In genomic region chr12:132156926-132157325, GRCh38 we compare ENCODE assay signal across 19 cellular contexts. TPM values are rescaled to one million over a fixed set of nuclear protein-coding genes. Genes with fewer than 3 reads are reported as not detected.
DNase-seq lines count a peak whose midpoint lies in the region; ATAC-seq, FAIRE-seq and TF ChIP-seq lines count a peak whose summit lies in the region.
"Had no signal": no experiment of that assay in that cellular context is flagged by ENCODE, and none has a peak within 500 bp of the region (broad histone marks: within the 10 kb centered on the region; RNA-seq: fewer than 3 reads in every experiment).

No MANE protein-coding gene starts in this region.

- H2BK120ac ChIP-seq in H9 (ENCODE audit: low read depth, low read length, poor library complexity, severe bottlenecking) (no peak overlapping the region), H1 (replicated peaks; ENCODE audit: low read depth, low read length) (no peak overlapping the region), trophoblast cell (ENCODE audit: insufficient read depth, low read length, poor library complexity) (no peak overlapping the region)

- no peak overlapping the region for H2BK20ac ChIP-seq in H9 (ENCODE audit: low read depth, low read length, poor library complexity, severe bottlenecking)
- H2BK20ac ChIP-seq in H1 (ENCODE audit: low read length), result no peak overlapping the region

- no peak overlapping the region for H4K12ac ChIP-seq in trophoblast cell (ENCODE audit: low read depth, low read length)

- H2BK15ac ChIP-seq in H9 (ENCODE audit: low read depth, low read length) (no peak overlapping the region), H1 (ENCODE audit: low read length) (no peak overlapping the region)

- H3K56ac ChIP-seq in H9 (ENCODE audit: insufficient read length, low read depth, low read length) (no peak overlapping the region), H1 (replicated peaks; ENCODE audit: insufficient read length, low read depth, low read length) (peak overlapping the region; percentile 100)

- H3K4ac ChIP-seq in H9 (ENCODE audit: low read depth, low read length) (no peak overlapping the region), H1 (replicated peaks; ENCODE audit: insufficient read length, low read depth, low read length) (no peak overlapping the region), trophoblast cell (ENCODE audit: low read depth, low read length) (no peak overlapping the region)

- H3K27me3 Mint-ChIP-seq in H9 (ENCODE audit: low read depth), result peaks cover 16% of the 10 kb centered on the region
- peaks cover 2% of the 10 kb centered on the region; the same call in 1 of the 2 replicates for H3K27me3 Mint-ChIP-seq in WTC11 (ENCODE audit: low read depth)
- H3K27me3 Mint-ChIP-seq in activated CD8-positive, alpha-beta memory T cell treated with anti-CD3 and anti-CD28 coated beads, Interleukin-2, amount 10 ng/mL, durations not matched to agents 7 days and 5 days, result no peaks in the 10 kb centered on the region
- H3K27me3 Mint-ChIP-seq: B cell; CD8-positive, alpha-beta memory T cell; IgD-negative memory B cell had no signal

- H4K91ac ChIP-seq in H9 (ENCODE audit: insufficient read length, low read depth, low read length) (no peak overlapping the region), H1 (replicated peaks; ENCODE audit: insufficient read length, low read length) (peak overlapping the region; percentile 93), trophoblast cell (ENCODE audit: low read depth, low read length) (no peak overlapping the region)

- H2BK12ac ChIP-seq in H9 (ENCODE audit: insufficient read length, low read depth, low read length), result no peak overlapping the region
- no peak overlapping the region for H2BK12ac ChIP-seq in H1 (ENCODE audit: low read depth, low read length)
- no peak overlapping the region for H2BK12ac ChIP-seq in trophoblast cell (ENCODE audit: low read length)

- no peaks in the 10 kb centered on the region for H3K9me3 Mint-ChIP-seq in H9
- no peaks in the 10 kb centered on the region for H3K9me3 Mint-ChIP-seq in WTC11
- no peaks in the 10 kb centered on the region for H3K9me3 Mint-ChIP-seq in activated CD8-positive, alpha-beta memory T cell treated with anti-CD3 and anti-CD28 coated beads, Interleukin-2, amount 10 ng/mL, durations not matched to agents 7 days and 5 days (ENCODE audit: low read depth)
- H3K9me3 Mint-ChIP-seq: CD8-positive, alpha-beta memory T cell; GM23338; IgD-negative memory B cell had no signal

- H3K4me1 Mint-ChIP-seq in H9 (no peaks in the 10 kb centered on the region), WTC11 (no peaks in the 10 kb centered on the region)
- H3K4me1 Mint-ChIP-seq in activated CD8-positive, alpha-beta memory T cell treated with anti-CD3 and anti-CD28 coated beads, Interleukin-2, amount 10 ng/mL, durations not matched to agents 7 days and 5 days, result no peaks in the 10 kb centered on the region
- H3K4me1 Mint-ChIP-seq: GM23338, IgD-negative memory B cell had no signal

- H3K23ac ChIP-seq in H9 (ENCODE audit: insufficient read length, low read depth, low read length) (no peak overlapping the region), H1 (ENCODE audit: insufficient read length) (no peak overlapping the region), trophoblast cell (ENCODE audit: low read length) (peak overlapping the region; percentile 99)

- no peak for ATAC-seq in WTC11
- ATAC-seq in activated CD8-positive, alpha-beta memory T cell treated with anti-CD3 and anti-CD28 coated beads, Interleukin-2, amount 10 ng/mL, durations not matched to agents 7 days and 5 days, result no peak
- ATAC-seq: GM23338 had no signal

- H2AK5ac ChIP-seq in H9 (ENCODE audit: insufficient read length, low read length) (no peak overlapping the region), H1 (ENCODE audit: low read depth, low read length) (no peak overlapping the region; the same call in 1 of the 2 replicates), trophoblast cell (ENCODE audit: low read length) (no peak overlapping the region)

- no peak overlapping the region for H3T11ph ChIP-seq in H9 (ENCODE audit: low read length)

- TF ChIP-seq CTCF in H9 (conservative IDR thresholded peaks at IDR 0.05), result no peak
- no peak for TF ChIP-seq CTCF in WTC11 (IDR thresholded peaks at IDR 0.05)
- no peak for TF ChIP-seq CTCF in H1 (IDR thresholded peaks at IDR 0.05; ENCODE audit: control extremely low read depth in 1 of 3, insufficient read depth in 1 of 3, low read depth in 1 of 3, low read length in 3 of 3)

- no peak overlapping the region for H3K4me2 ChIP-seq in H9 (ENCODE audit: insufficient read depth, insufficient read length, low read length)
- H3K4me2 ChIP-seq in H1 (ENCODE audit: insufficient read depth in 1 of 2, low read depth in 2 of 2, low read length in 2 of 2), result no peak overlapping the region; a peak in 1 of 4 replicates
- H3K4me2 ChIP-seq in trophoblast cell (ENCODE audit: low read length), result no peak overlapping the region
- H3K4me2 ChIP-seq: BLaER1 treated with 17β-estradiol and CSF1 and Interleukin-3, amounts not matched to agents 10 nM and 100 nM; GM23338 had no signal

- H3K27ac Mint-ChIP-seq in H9, result no peak overlapping the region
- no peak overlapping the region for H3K27ac Mint-ChIP-seq in WTC11
- H3K27ac Mint-ChIP-seq in activated CD8-positive, alpha-beta memory T cell treated with anti-CD3 and anti-CD28 coated beads, Interleukin-2, amount 10 ng/mL, durations not matched to agents 7 days and 5 days, result no peak overlapping the region
- H3K27ac Mint-ChIP-seq: B cell; CD8-positive, alpha-beta memory T cell; GM23338; IgD-negative memory B cell had no signal

- H3K14ac ChIP-seq in H9 (ENCODE audit: insufficient read depth, low read length) (no peak overlapping the region), H1 (ENCODE audit: insufficient read length) (no peak overlapping the region), trophoblast cell (ENCODE audit: low read length) (no peak overlapping the region)

- CTCF ChIA-PET in WTC11 (lab: Charles Lee), result no interaction called here
- CTCF ChIA-PET in H1 (lab: Charles Lee; ENCODE audit: partially characterized antibody), result no interaction called here
- CTCF ChIA-PET in activated CD8-positive, alpha-beta memory T cell treated with anti-CD3 and anti-CD28 coated beads, Interleukin-2, amount 10 ng/mL, durations not matched to agents 7 days and 5 days (lab: Charles Lee), result no interaction called here

- H3K79me2 ChIP-seq in H9 (ENCODE audit: insufficient read depth, low read length) (no peaks in the 10 kb centered on the region), H1 (ENCODE audit: control insufficient read depth in 1 of 2, insufficient read depth in 2 of 2, low read length in 2 of 2) (peaks cover 0 to 3% of the 10 kb centered on the region in 2 experiments; a peak in 1 of 4 replicates), trophoblast cell (ENCODE audit: control insufficient read depth, insufficient read depth, low read length, poor library complexity) (no peaks in the 10 kb centered on the region)

- H4K8ac ChIP-seq in H9 (replicated peaks; ENCODE audit: insufficient read length, low read depth, low read length) (peak overlapping the region; percentile 53), H1 (ENCODE audit: extremely low read depth, insufficient read depth, low read length) (no peak overlapping the region), trophoblast cell (ENCODE audit: low read depth, low read length) (no peak overlapping the region)

- H3K36me3 Mint-ChIP-seq in H9 (ENCODE audit: insufficient read depth in 1 of 3, low read depth in 3 of 3), result peaks cover 0 to 2% (median 0%) of the 10 kb centered on the region in 3 experiments; a peak in 1 of 7 replicates
- no peaks in the 10 kb centered on the region for H3K36me3 Mint-ChIP-seq in WTC11
- no peaks in the 10 kb centered on the region for H3K36me3 Mint-ChIP-seq in activated CD8-positive, alpha-beta memory T cell treated with anti-CD3 and anti-CD28 coated beads, Interleukin-2, amount 10 ng/mL, durations not matched to agents 7 days and 5 days
- H3K36me3 Mint-ChIP-seq: CD8-positive, alpha-beta memory T cell; IgD-negative memory B cell had no signal

- H3K27ac ChIP-seq in H9 (ENCODE audit: insufficient read length, low read depth, low read length) (no peak overlapping the region), H1 (ENCODE audit: low read depth, low read length) (no peak overlapping the region), trophoblast cell (ENCODE audit: low read depth, low read length) (no peak overlapping the region)
- H3K27ac ChIP-seq: BLaER1 treated with 17β-estradiol and CSF1 and Interleukin-3, amounts not matched to agents 10 nM and 100 nM had no signal

- H2AFZ ChIP-seq in H9 (ENCODE audit: low read length), result no peak overlapping the region
- no peak overlapping the region for H2AFZ ChIP-seq in H1 (ENCODE audit: low read length)
- no peak overlapping the region for H2AFZ ChIP-seq in trophoblast cell (ENCODE audit: insufficient read depth, low read length, poor library complexity)
- H2AFZ ChIP-seq: GM23338 had no signal

- POLR2A ChIA-PET in WTC11 (lab: Charles Lee), result no interaction called here
- POLR2A ChIA-PET in H1 (lab: Charles Lee; ENCODE audit: partially characterized antibody), result no interaction called here

- peaks cover 18% of the 10 kb centered on the region for H3K9me3 ChIP-seq in H9 (ENCODE audit: control insufficient read depth, low read depth, low read length)
- peaks cover 0 to 20% of the 10 kb centered on the region in 2 experiments; a peak in 3 of 4 replicates for H3K9me3 ChIP-seq in H1 (ENCODE audit: insufficient read depth in 2 of 2, low read depth in 1 of 2, low read length in 1 of 2)
- H3K9me3 ChIP-seq in trophoblast cell (ENCODE audit: insufficient read depth, low read depth, low read length), result peaks cover 28% of the 10 kb centered on the region

- DNase-seq in H9 (no peak), WTC11 (ENCODE audit: low spot score) (no peak), H1 (ENCODE audit: low read depth in 1 of 2, low spot score in 2 of 2) (no peak), trophoblast cell (no peak), NCI-H748 treated with DMSO at 0.1 percent for 48 hours (lab: John Stamatoyannopoulos, UW) (no peak), midbrain (lab: John Stamatoyannopoulos, UW) (no peak)
- no peak for DNase-seq in activated CD8-positive, alpha-beta memory T cell treated with anti-CD3 and anti-CD28 coated beads, Interleukin-2, amount 10 ng/mL, durations not matched to agents 7 days and 5 days
- DNase-seq: CD8-positive, alpha-beta memory T cell; COR-L47; DMS 273 treated with DMSO at 0.1 percent for 48 hours; DMS53; DND-41; EL; H7; KG1 had no signal

- no peaks in the 10 kb centered on the region for H4K20me1 ChIP-seq in H9 (ENCODE audit: control insufficient read depth, insufficient read depth, insufficient read length)
- peaks cover 0 to 31% of the 10 kb centered on the region in 2 experiments for H4K20me1 ChIP-seq in H1 (replicated peaks in 1 of 2; ENCODE audit: control insufficient read depth in 1 of 2, insufficient read depth in 2 of 2, low read length in 2 of 2)

- no peak for TF ChIP-seq RAD21 in H1 (IDR thresholded peaks at IDR 0.05 in 1 of 2, conservative IDR thresholded peaks at IDR 0.05 in 1 of 2; ENCODE audit: low read depth in 2 of 2, low read length in 2 of 2)

- no peak overlapping the region for H3K4me3 Mint-ChIP-seq in H9
- H3K4me3 Mint-ChIP-seq in WTC11, result no peak overlapping the region
- H3K4me3 Mint-ChIP-seq in activated CD8-positive, alpha-beta memory T cell treated with anti-CD3 and anti-CD28 coated beads, Interleukin-2, amount 10 ng/mL, durations not matched to agents 7 days and 5 days, result no peak overlapping the region
- H3K4me3 Mint-ChIP-seq: B cell; CD8-positive, alpha-beta memory T cell; GM23338; IgD-negative memory B cell had no signal

- H2BK5ac ChIP-seq in H9 (ENCODE audit: insufficient read length, low read length), result no peak overlapping the region
- H2BK5ac ChIP-seq in H1 (ENCODE audit: low read depth, low read length), result no peak overlapping the region
- H2BK5ac ChIP-seq in trophoblast cell (ENCODE audit: low read depth, low read length, poor library complexity), result no peak overlapping the region

- H3K4me1 ChIP-seq in H9 (ENCODE audit: insufficient read depth, low read length) (no peaks in the 10 kb centered on the region), H1 (replicated peaks in 1 of 4; ENCODE audit: control insufficient read depth in 3 of 4, insufficient read depth in 4 of 4, low read length in 3 of 4) (peaks cover 0 to 3% (median 1%) of the 10 kb centered on the region in 4 experiments; a peak in 4 of 7 replicates), trophoblast cell (ENCODE audit: control insufficient read depth in 1 of 2, insufficient read depth in 2 of 2, low read length in 2 of 2) (no peaks in the 10 kb centered on the region)

- H3K79me1 ChIP-seq in H9 (ENCODE audit: insufficient read depth, low read depth, low read length, poor library complexity, severe bottlenecking) (no peaks in the 10 kb centered on the region), H1 (ENCODE audit: low read depth, low read length) (peaks cover 10% of the 10 kb centered on the region; the same call in 1 of the 2 replicates), trophoblast cell (ENCODE audit: low read length) (no peaks in the 10 kb centered on the region)

- peaks cover 8 to 28% (median 21%) of the 10 kb centered on the region in 4 experiments; a peak in 5 of 8 replicates for H3K36me3 ChIP-seq in H1 (ENCODE audit: control insufficient read depth in 2 of 4, insufficient read depth in 4 of 4, low read length in 3 of 4)
- peaks cover 10 to 35% of the 10 kb centered on the region in 2 experiments for H3K36me3 ChIP-seq in trophoblast cell (ENCODE audit: control insufficient read depth in 1 of 2, insufficient read depth in 2 of 2, low read length in 2 of 2)

- no peaks in the 10 kb centered on the region for H3K23me2 ChIP-seq in H9 (ENCODE audit: insufficient read length, low read depth, low read length, poor library complexity, severe bottlenecking)
- peaks cover 31% of the 10 kb centered on the region for H3K23me2 ChIP-seq in H1 (ENCODE audit: low read depth, low read length)

- TF ChIP-seq POLR2A in H1 (IDR thresholded peaks at IDR 0.05; ENCODE audit: control extremely low read depth in 1 of 2, low read depth in 2 of 2, low read length in 2 of 2), result no peak

- no peak for FAIRE-seq in H1 (lab: Jason Lieb, UNC)

- 100% methylated on average over 5 of the region's 5 CpGs for WGBS in H9 (ENCODE audit: extremely low coverage, insufficient read length, low lambda C conversion rate)
- WGBS in H1 (ENCODE audit: extremely low coverage in 1 of 2, insufficient coverage in 1 of 2, insufficient read length in 1 of 2, insufficient replicate concordance in 2 of 2, low coverage in 1 of 2, low lambda C conversion rate in 2 of 2, missing lambda C conversion rate in 1 of 2), 2 experiments, result 86 to 100% methylated on average over 2 to 5 of the region's 5 CpGs
- WGBS in trophoblast cell (ENCODE audit: extremely low coverage, insufficient coverage, insufficient read length), result 100% methylated on average over 5 of the region's 5 CpGs

- H3K9ac ChIP-seq in H9 (ENCODE audit: extremely low read depth, insufficient read length, low read length), result no peak overlapping the region
- H3K9ac ChIP-seq in H1 (replicated peaks in 1 of 4; ENCODE audit: extremely low read depth in 1 of 4, low read depth in 3 of 4, low read length in 3 of 4), result peak overlapping the region in 1 of 4 experiments; percentile 10; a peak in 1 of 7 replicates
- no peak overlapping the region for H3K9ac ChIP-seq in trophoblast cell (ENCODE audit: low read length)
- H3K9ac ChIP-seq: BLaER1 treated with 17β-estradiol and CSF1 and Interleukin-3, amounts not matched to agents 10 nM and 100 nM had no signal

- no peak for TF ChIP-seq EP300 in H1 (IDR thresholded peaks at IDR 0.05; ENCODE audit: borderline replicate concordance in 1 of 2, low read depth in 2 of 2, low read length in 2 of 2)

- H4K5ac ChIP-seq in H9 (ENCODE audit: insufficient read length, low read depth, low read length) (no peak overlapping the region), H1 (ENCODE audit: insufficient read length, low read depth, low read length) (no peak overlapping the region)

- H3K4me3 ChIP-seq in H1 (ENCODE audit: extremely low read depth in 1 of 4, insufficient read depth in 2 of 4, low read depth in 3 of 4, low read length in 4 of 4) (no peak overlapping the region; a peak in 1 of 8 replicates), trophoblast cell (ENCODE audit: low read depth, low read length) (peak overlapping the region; percentile 42)
- H3K4me3 ChIP-seq: BLaER1 treated with 17β-estradiol and CSF1 and Interleukin-3, amounts not matched to agents 10 nM and 100 nM; GM23338 had no signal

- H3K27me3 ChIP-seq in H9 (ENCODE audit: insufficient read depth, low read length), result no peaks in the 10 kb centered on the region; the same call in 1 of the 2 replicates
- H3K27me3 ChIP-seq in H1 (replicated peaks in 1 of 4; ENCODE audit: control insufficient read depth in 3 of 4, extremely low read depth in 1 of 4, insufficient read depth in 3 of 4, low read length in 3 of 4), result peaks cover 0 to 2% (median 0%) of the 10 kb centered on the region in 4 experiments; a peak in 3 of 7 replicates
- no peaks in the 10 kb centered on the region for H3K27me3 ChIP-seq in trophoblast cell (ENCODE audit: insufficient read depth, low read length)

- H3K18ac ChIP-seq in H9 (ENCODE audit: insufficient read length, low read depth, low read length) (no peak overlapping the region), H1 (ENCODE audit: extremely low read depth, low read length) (no peak overlapping the region), trophoblast cell (ENCODE audit: low read length) (no peak overlapping the region)

RNA-seq across cellular contexts. Expression of gene NOC4L, which starts 12.7 kb away (rescaled TPM):
- total RNA-seq in H9 (2021) (36.5 and 36.9 TPM in 2 replicates), WTC11 (2021) (38.0 to 41.4 TPM (median 39.6 TPM) in 3 replicates)
- total RNA-seq in H1 (2021; fragmentation: NEBNext Ultra II Directional; extraction: Animal tissue kit (Norgen Biotek cat#: 25700)), result 38.5 and 40.3 TPM in 2 replicates
- 26.8 and 40.3 TPM in 2 replicates for polyA plus RNA-seq in H1 (2011; rRNA removed)
- polyA plus RNA-seq in H1 (2011; cell fraction: cytosol; rRNA removed), result 15.4 TPM
- 33.2 TPM for polyA plus RNA-seq in H1 (2011; cell fraction: nucleus; rRNA removed)
- polyA plus RNA-seq in H1 (2012, experiment 1 of 2), result 20.7 to 40.0 TPM (median 39.8 TPM) in 4 replicates
- polyA plus RNA-seq in H1 (2012, experiment 2 of 2), result 47.9 TPM
- polyA plus RNA-seq in H1 (2013, experiment 1 of 2), result 41.4 TPM
- polyA plus RNA-seq in H1 (2013, experiment 2 of 2), result 37.7 TPM
- polyA minus RNA-seq in H1 (2011; rRNA and poly(A)+ RNA removed), result 6.1 and 7.4 TPM in 2 replicates
- polyA minus RNA-seq in H1 (2011; cell fraction: cytosol; rRNA and poly(A)+ RNA removed), result 14.4 TPM
- 11.9 TPM for polyA minus RNA-seq in H1 (2011; cell fraction: nucleus; rRNA and poly(A)+ RNA removed)
- polyA plus RNA-seq in trophoblast cell (2013), result 22.0 and 22.3 TPM in 2 replicates
- total RNA-seq in activated CD8-positive, alpha-beta memory T cell treated with anti-CD3 and anti-CD28 coated beads, Interleukin-2, amount 10 ng/mL, durations not matched to agents 7 days and 5 days, result 10 to 100 TPM; 38.0 to 42.9 TPM

RNA-seq across cellular contexts. Expression of gene DDX51, which starts 12.8 kb away (rescaled TPM):
- 37.9 and 38.0 TPM in 2 replicates for total RNA-seq in H9 (2021)
- total RNA-seq in WTC11 (2021), result 32.7 to 34.2 TPM (median 33.3 TPM) in 3 replicates
- total RNA-seq in H1 (2021; fragmentation: NEBNext Ultra II Directional; extraction: Animal tissue kit (Norgen Biotek cat#: 25700)), result 24.4 and 25.3 TPM in 2 replicates
- polyA plus RNA-seq in H1 (2011; rRNA removed), result 11.2 and 19.5 TPM in 2 replicates
- 23.8 TPM for polyA plus RNA-seq in H1 (2011; cell fraction: cytosol; rRNA removed)
- 65.2 TPM for polyA plus RNA-seq in H1 (2011; cell fraction: nucleus; rRNA removed)
- 25.8 to 31.0 TPM (median 27.9 TPM) in 4 replicates for polyA plus RNA-seq in H1 (2012, experiment 1 of 2)
- 11.4 TPM for polyA plus RNA-seq in H1 (2012, experiment 2 of 2)
- polyA plus RNA-seq in H1 (2013, experiment 1 of 2), result 11.4 TPM
- polyA plus RNA-seq in H1 (2013, experiment 2 of 2), result 9.4 TPM
- polyA minus RNA-seq in H1 (2011; rRNA and poly(A)+ RNA removed), result 8.7 and 14.0 TPM in 2 replicates
- 12.7 TPM for polyA minus RNA-seq in H1 (2011; cell fraction: cytosol; rRNA and poly(A)+ RNA removed)
- 28.4 TPM for polyA minus RNA-seq in H1 (2011; cell fraction: nucleus; rRNA and poly(A)+ RNA removed)
- 6.5 and 6.9 TPM in 2 replicates for polyA plus RNA-seq in trophoblast cell (2013)
- 10 to 100 TPM; 24.4 to 30.5 TPM for total RNA-seq in activated CD8-positive, alpha-beta memory T cell treated with anti-CD3 and anti-CD28 coated beads, Interleukin-2, amount 10 ng/mL, durations not matched to agents 7 days and 5 days
